In genomic region chr2:150214626-150215025, GRCh38 we compare ENCODE assay signal across 20 cellular contexts.
DNase-seq lines count a peak whose midpoint lies in the region; ATAC-seq, FAIRE-seq and TF ChIP-seq lines count a peak whose summit lies in the region.
"Had no signal": no experiment of that assay in that cellular context is flagged by ENCODE, and none has a peak within 500 bp of the region (broad histone marks: within the 10 kb centered on the region; RNA-seq: fewer than 3 reads in every experiment).

No MANE protein-coding gene starts in this region.

- no peak overlapping the region for H4K8ac ChIP-seq in mesenchymal stem cell (ENCODE audit: low read length)

- H3K27me3 ChIP-seq in endodermal cell (ENCODE audit: control insufficient read depth, insufficient read depth, low read length, poor library complexity, severe bottlenecking) (peaks cover 14% of the 10 kb centered on the region), mesenchymal stem cell (ENCODE audit: control insufficient read depth in 1 of 2, insufficient read depth in 1 of 2, low read length in 2 of 2) (no peaks in the 10 kb centered on the region), prostate gland (replicated peaks; ENCODE audit: insufficient read depth) (no peaks in the 10 kb centered on the region)
- H3K27me3 ChIP-seq: BE2C, heart left ventricle, tibial artery had no signal

- CTCF ChIA-PET in A549 (lab: Yijun Ruan, JAX) = no interaction called here

- H2BK120ac ChIP-seq in mesenchymal stem cell (ENCODE audit: low read depth, low read length) = no peak overlapping the region

- no peak overlapping the region for H3K4me3 Mint-ChIP-seq in endodermal cell
- no peak overlapping the region for H3K4me3 Mint-ChIP-seq in stimulated activated naive B cell treated with anti-CD40 and anti-IgM and Interleukin-4, amounts not matched to agents 10 μg/mL and 1 μg/mL and 100 μg/mL, for 72 hours
- H3K4me3 Mint-ChIP-seq: activated T-cell treated with anti-CD3 and anti-CD28 coated beads, Interleukin-2, amount 50 U/mL, for 24 hours; stimulated activated naive CD8-positive, alpha-beta T cell treated with anti-CD3 and anti-CD28 coated beads, Interleukin-15, Interleukin-2, amounts not matched to agents 100 ng/mL and 50 ng/mL, for 24 hours had no signal

- ATAC-seq in A549 = peak in 1 of 2 experiments; percentile 72; a peak in 3 of 6 replicates
- ATAC-seq in stimulated activated naive B cell treated with anti-CD40 and anti-IgM and Interleukin-4, amounts not matched to agents 10 μg/mL and 1 μg/mL and 100 μg/mL, for 72 hours (replicated peaks) = no peak
- ATAC-seq in GM21381 (IDR thresholded peaks at IDR 0.05; ENCODE audit: unreplicated experiment) = no peak
- ATAC-seq: heart left ventricle had no signal

- no peaks in the 10 kb centered on the region for H3K9me3 Mint-ChIP-seq in endodermal cell
- no peaks in the 10 kb centered on the region for H3K9me3 Mint-ChIP-seq in stimulated activated naive B cell treated with anti-CD40 and anti-IgM and Interleukin-4, amounts not matched to agents 10 μg/mL and 1 μg/mL and 100 μg/mL, for 72 hours
- H3K9me3 Mint-ChIP-seq: stimulated activated naive CD8-positive, alpha-beta T cell treated with anti-CD3 and anti-CD28 coated beads, Interleukin-15, Interleukin-2, amounts not matched to agents 100 ng/mL and 50 ng/mL, for 24 hours had no signal

- intact Hi-C loops in prostate gland (cut with DNase I) = no loop called here

- TF ChIP-seq EP300 in A549 (IDR thresholded peaks at IDR 0.05) = peak in 1 of 2 experiments; percentile 40; a peak in 1 of 5 replicates

- peaks cover 41% of the 10 kb centered on the region for H3K4me1 ChIP-seq in A549
- H3K4me1 ChIP-seq in endodermal cell (ENCODE audit: control insufficient read depth, insufficient read depth, low read length) = peaks cover 10% of the 10 kb centered on the region
- peaks cover 3% of the 10 kb centered on the region for H3K4me1 ChIP-seq in mesenchymal stem cell (ENCODE audit: control insufficient read depth, insufficient read depth, low read depth, low read length)
- no peaks in the 10 kb centered on the region for H3K4me1 ChIP-seq in prostate gland (replicated peaks)
- H3K4me1 ChIP-seq: BE2C had no signal

- peaks cover 35% of the 10 kb centered on the region for H3K27me3 Mint-ChIP-seq in endodermal cell (ENCODE audit: insufficient read depth)
- no peaks in the 10 kb centered on the region for H3K27me3 Mint-ChIP-seq in stimulated activated naive B cell treated with anti-CD40 and anti-IgM and Interleukin-4, amounts not matched to agents 10 μg/mL and 1 μg/mL and 100 μg/mL, for 72 hours
- H3K27me3 Mint-ChIP-seq: activated T-cell treated with anti-CD3 and anti-CD28 coated beads, Interleukin-2, amount 50 U/mL, for 24 hours; stimulated activated naive CD8-positive, alpha-beta T cell treated with anti-CD3 and anti-CD28 coated beads, Interleukin-15, Interleukin-2, amounts not matched to agents 100 ng/mL and 50 ng/mL, for 24 hours had no signal

- H3K4ac ChIP-seq in mesenchymal stem cell (ENCODE audit: low read depth in 1 of 2, low read length in 2 of 2) = no peak overlapping the region

- no peak overlapping the region for H3K14ac ChIP-seq in mesenchymal stem cell (ENCODE audit: low read length in 2 of 2)

- TF ChIP-seq POLR2A in A549 (IDR thresholded peaks at IDR 0.05; ENCODE audit: low read length) = no peak
- TF ChIP-seq POLR2A in prostate gland (IDR thresholded peaks at IDR 0.05) = no peak

- no peak overlapping the region for H3K27ac Mint-ChIP-seq in endodermal cell
- no peak overlapping the region for H3K27ac Mint-ChIP-seq in stimulated activated naive B cell treated with anti-CD40 and anti-IgM and Interleukin-4, amounts not matched to agents 10 μg/mL and 1 μg/mL and 100 μg/mL, for 72 hours
- H3K27ac Mint-ChIP-seq: activated T-cell treated with anti-CD3 and anti-CD28 coated beads, Interleukin-2, amount 50 U/mL, for 24 hours; stimulated activated naive CD8-positive, alpha-beta T cell treated with anti-CD3 and anti-CD28 coated beads, Interleukin-15, Interleukin-2, amounts not matched to agents 100 ng/mL and 50 ng/mL, for 24 hours had no signal

- no peak overlapping the region for H4K91ac ChIP-seq in mesenchymal stem cell (ENCODE audit: low read length)

- no peak overlapping the region for H2BK5ac ChIP-seq in mesenchymal stem cell (ENCODE audit: low read depth, low read length, poor library complexity, severe bottlenecking)

- peak in 1 of 2 experiments; percentile 41; a peak in 3 of 5 replicates for TF ChIP-seq RAD21 in A549 (conservative IDR thresholded peaks at IDR 0.05 in 1 of 2, IDR thresholded peaks at IDR 0.05 in 1 of 2)

- no peaks in the 10 kb centered on the region for H3K36me3 ChIP-seq in endodermal cell (ENCODE audit: control insufficient read depth, insufficient read depth, low read length)
- no peaks in the 10 kb centered on the region for H3K36me3 ChIP-seq in mesenchymal stem cell (ENCODE audit: control insufficient read depth in 1 of 2, insufficient read depth in 2 of 2, low read depth in 1 of 2, low read length in 2 of 2)
- no peaks in the 10 kb centered on the region for H3K36me3 ChIP-seq in prostate gland
- H3K36me3 ChIP-seq: BE2C, heart left ventricle, tibial artery had no signal

- no peaks in the 10 kb centered on the region for H3K79me1 ChIP-seq in mesenchymal stem cell (replicated peaks; ENCODE audit: low read length, poor library complexity, severe bottlenecking)

- H3K36me3 Mint-ChIP-seq in endodermal cell (ENCODE audit: low read depth) = no peaks in the 10 kb centered on the region
- no peaks in the 10 kb centered on the region for H3K36me3 Mint-ChIP-seq in stimulated activated naive B cell treated with anti-CD40 and anti-IgM and Interleukin-4, amounts not matched to agents 10 μg/mL and 1 μg/mL and 100 μg/mL, for 72 hours

- H2BK15ac ChIP-seq in mesenchymal stem cell (ENCODE audit: low read depth, poor library complexity, severe bottlenecking) = no peak overlapping the region

- DNase-seq in A549 (ENCODE audit: low read depth in 1 of 2, low spot score in 1 of 2) (peak in 1 of 2 experiments; percentile 72), NCI-H146 (lab: John Stamatoyannopoulos, UW) (peak; percentile 53), endodermal cell (peak; percentile 55), mesenchymal stem cell (peak; percentile 16), NCI-H187 (lab: John Stamatoyannopoulos, UW) (no peak), prostate gland (ENCODE audit: low spot score) (no peak)
- DNase-seq in stimulated activated naive B cell treated with anti-CD40 and anti-IgM and Interleukin-4, amounts not matched to agents 10 μg/mL and 1 μg/mL and 100 μg/mL, for 72 hours = no peak
- DNase-seq: activated CD4-positive, CD25-positive, alpha-beta regulatory T cell treated with anti-CD3 and anti-CD28 coated beads, Interleukin-2, amount 50 U/mL, for 72 hours; activated CD8-positive, alpha-beta memory T cell treated with anti-CD3 and anti-CD28 coated beads for 24 hours; activated T-cell treated with anti-CD3 and anti-CD28 coated beads, Interleukin-2, amount 50 U/mL, for 24 hours; amygdala; BE2C; EL; heart left ventricle; NCI-H1694 treated with DMSO at 0.1 percent for 48 hours; SHP77; stimulated activated CD4-positive, alpha-beta T cell treated with anti-CD3 and anti-CD28 coated beads, Interleukin-4, amount 100 ng/mL, for 4 hours; tibial artery had no signal

- H3K4me3 ChIP-seq in A549 (no peak overlapping the region), endodermal cell (ENCODE audit: low read length) (peak overlapping the region; percentile 12), mesenchymal stem cell (ENCODE audit: insufficient read depth in 1 of 2, low read depth in 1 of 2, low read length in 2 of 2) (no peak overlapping the region), prostate gland (no peak overlapping the region)
- H3K4me3 ChIP-seq: heart left ventricle, tibial artery had no signal

- H2AK5ac ChIP-seq in mesenchymal stem cell (ENCODE audit: low read length, severe bottlenecking) = no peak overlapping the region

- H3K4me1 Mint-ChIP-seq in endodermal cell = peaks cover 8% of the 10 kb centered on the region
- H3K4me1 Mint-ChIP-seq in stimulated activated naive B cell treated with anti-CD40 and anti-IgM and Interleukin-4, amounts not matched to agents 10 μg/mL and 1 μg/mL and 100 μg/mL, for 72 hours = no peaks in the 10 kb centered on the region

- H3K27ac ChIP-seq in A549 (peak overlapping the region; percentile 3 to 32; a peak in 3 of 6 replicates), endodermal cell (ENCODE audit: low read depth, low read length) (no peak overlapping the region), mesenchymal stem cell (ENCODE audit: low read length, poor library complexity, severe bottlenecking) (no peak overlapping the region), prostate gland (no peak overlapping the region)
- H3K27ac ChIP-seq: heart left ventricle, tibial artery had no signal

- H3K9ac ChIP-seq in endodermal cell (ENCODE audit: extremely low read depth, low read length, poor library complexity, severe bottlenecking) (no peak overlapping the region), mesenchymal stem cell (ENCODE audit: low read length) (no peak overlapping the region)

- whole genome bisulfite sequencing in A549 (ENCODE audit: missing lambda C conversion rate) = 7% methylated on average over 1 of the region's 1 CpG
- 40% methylated on average over 1 of the region's 1 CpG; no CpG with 5 or more reads in 1 of the 2 experiments for WGBS in endodermal cell (ENCODE audit: insufficient coverage in 1 of 2, insufficient read length in 1 of 2), 2 experiments
- no CpG with 5 or more reads among the region's 1 CpG for WGBS in mesenchymal stem cell
- 29% methylated on average over 1 of the region's 1 CpG for WGBS in prostate gland

- POLR2A ChIA-PET in A549 (lab: Yijun Ruan, JAX) = no interaction called here

- no peak overlapping the region for H3K18ac ChIP-seq in mesenchymal stem cell (ENCODE audit: low read depth in 1 of 2, low read length in 2 of 2)

- H2BK12ac ChIP-seq in mesenchymal stem cell (ENCODE audit: low read length in 2 of 2) = no peak overlapping the region

- no peak overlapping the region for H2AFZ ChIP-seq in mesenchymal stem cell (ENCODE audit: low read depth, low read length)

- H3K4me2 ChIP-seq in A549 (peak overlapping the region; percentile 65), mesenchymal stem cell (ENCODE audit: low read length, poor library complexity, severe bottlenecking) (no peak overlapping the region)

- H3K23ac ChIP-seq in mesenchymal stem cell (ENCODE audit: low read length in 2 of 2) = no peak overlapping the region

- no peak for FAIRE-seq in A549 (lab: Jason Lieb, UNC)

- H3K9me3 ChIP-seq in A549 (no peaks in the 10 kb centered on the region), endodermal cell (ENCODE audit: control insufficient read depth, low read length) (no peaks in the 10 kb centered on the region), mesenchymal stem cell (ENCODE audit: control insufficient read depth, low read length) (no peaks in the 10 kb centered on the region), prostate gland (no peaks in the 10 kb centered on the region)
- H3K9me3 ChIP-seq: BE2C, heart left ventricle, tibial artery had no signal

- TF ChIP-seq CTCF in A549 (IDR thresholded peaks at IDR 0.05) = no peak
- no peak for TF ChIP-seq CTCF in endodermal cell (conservative IDR thresholded peaks at IDR 0.05)
- no peak for TF ChIP-seq CTCF in prostate gland (IDR thresholded peaks at IDR 0.05)

TF ChIP-seq in A549, 52 proteins besides CTCF, POLR2A, EP300 and RAD21 (continues in another document):
- TF ChIP-seq GATA3 (IDR thresholded peaks at IDR 0.05; ENCODE audit: borderline replicate concordance) (peak; percentile 65), ZNF302 (CRISPR knock-in tag; IDR thresholded peaks at IDR 0.05) (no peak), EHF (CRISPR knock-in tag; IDR thresholded peaks at IDR 0.05) (no peak), RFX5 (IDR thresholded peaks at IDR 0.05) (no peak)

Comparison
In these comparisons a context has a peak if more than half of its experiments do, and no peak if none do; other contexts are left out.
1. DNase-seq: peak in NCI-H146 (single experiment), endodermal cell (single experiment) and mesenchymal stem cell (single experiment); none in NCI-H187 (0 of 2), stimulated activated naive B cell treated with anti-CD40 and anti-IgM and Interleukin-4, amounts not matched to agents 10 μg/mL and 1 μg/mL and 100 μg/mL, for 72 hours (single experiment) and prostate gland (single experiment).
2. H3K27ac ChIP-seq: peak in A549 (2 of 2); none in endodermal cell (single experiment), mesenchymal stem cell (single experiment) and prostate gland (0 of 2).